Comparison of ENCODE assay signal across 25 cellular contexts in genomic region chr2:7373156-7373555, GRCh38.
"Had no signal": no experiment of that assay in that cellular context is flagged by ENCODE, and none has a peak within 500 bp of the region (broad histone marks: within the 10 kb centered on the region; RNA-seq: fewer than 3 reads in every experiment).

No MANE protein-coding gene starts in this region.

- DNase-seq: activated CD4-positive, alpha-beta memory T cell treated with anti-CD3 and anti-CD28 coated beads, Interleukin-2, amount 10 ng/mL, durations not matched to agents 7 days and 5 days; activated CD4-positive, alpha-beta T cell treated with anti-CD3 and anti-CD28 coated beads for 1 hour; activated CD4-positive, alpha-beta T cell treated with anti-CD3 and anti-CD28 coated beads for 4 hours; activated CD4-positive, alpha-beta T cell treated with anti-CD3 and anti-CD28 coated beads, Interleukin-2, amount 10 ng/mL, durations not matched to agents 7 days and 5 days; activated CD4-positive, alpha-beta T cell treated with anti-CD3 and anti-CD28 coated beads, Interleukin-2, amount 50 U/mL, for 4 hours; activated CD4-positive, CD25-positive, alpha-beta regulatory T cell; activated CD8-positive, alpha-beta memory T cell treated with anti-CD3 and anti-CD28 coated beads, Interleukin-2, amount 50 U/mL, for 48 hours; activated effector memory CD4-positive, alpha-beta T cell treated with anti-CD3 and anti-CD28 coated beads, Interleukin-2, amount 50 U/mL, for 16 hours; activated naive CD4-positive, alpha-beta T cell treated with anti-CD3 and anti-CD28 coated beads for 36 hours; activated naive CD8-positive, alpha-beta T cell treated with anti-CD3 and anti-CD28 coated beads for 36 hours; activated naive CD8-positive, alpha-beta T cell treated with anti-CD3 and anti-CD28 coated beads, Interleukin-2, amount 50 U/mL, for 24 hours; activated T-cell treated with anti-CD3 and anti-CD28 coated beads for 4 hours; activated T-cell treated with anti-CD3 and anti-CD28 coated beads, Interleukin-2, amount 50 U/mL, for 4 hours; adrenal gland; amygdala; aorta; central memory CD4-positive, alpha-beta T cell; colonic mucosa; effector CD8-positive, alpha-beta T cell; foreskin fibroblast; head of caudate nucleus; T-helper 2 cell had no signal

- H3K36me3 ChIP-seq: adrenal gland, breast epithelium, cardiac muscle cell, colonic mucosa had no signal

- ATAC-seq: activated naive CD8-positive, alpha-beta T cell treated with anti-CD3 and anti-CD28 coated beads, Interleukin-2, amount 50 U/mL, for 24 hours; activated T-cell treated with anti-CD3 and anti-CD28 coated beads, Interleukin-2, amount 50 U/mL, for 4 hours had no signal

- H3K4me3 ChIP-seq: adrenal gland, breast epithelium, cardiac muscle cell, colonic mucosa had no signal

- H3K9me3 ChIP-seq: colonic mucosa had no signal

- H3K4me1 ChIP-seq: adrenal gland, breast epithelium, colonic mucosa had no signal

- H3K27ac ChIP-seq: adrenal gland, breast epithelium, cardiac muscle cell, colonic mucosa, epithelial cell of prostate had no signal

- H3K27me3 ChIP-seq: adrenal gland, breast epithelium, cardiac muscle cell, colonic mucosa had no signal
